In genomic region chr13:99228737-99229691, GRCh38 we compare ENCODE assay signal across 8 cellular contexts. TPM values are rescaled to one million over a fixed set of nuclear protein-coding genes. Genes with fewer than 3 reads are reported as not detected.
DNase-seq lines count a peak whose midpoint lies in the region; ATAC-seq lines count a peak whose summit lies in the region.

No MANE protein-coding gene starts in this region.

- H3K4me1 Mint-ChIP-seq in stimulated activated naive CD8-positive, alpha-beta T cell treated with anti-CD3 and anti-CD28 coated beads, Interleukin-15, amount 100 ng/mL, for 72 hours, result peaks cover 90% of the 10 kb centered on the region

- H3K27me3 Mint-ChIP-seq in stimulated activated naive CD8-positive, alpha-beta T cell treated with anti-CD3 and anti-CD28 coated beads, Interleukin-15, amount 100 ng/mL, for 72 hours, result no peaks in the 10 kb centered on the region

- ATAC-seq in GM18520 (IDR thresholded peaks at IDR 0.05; ENCODE audit: unreplicated experiment) (peak; percentile 94), HG02970 (IDR thresholded peaks at IDR 0.05; ENCODE audit: low FRiP score, unreplicated experiment) (peak; percentile 87), sciatic nerve (no peak)
- ATAC-seq in stimulated activated naive CD8-positive, alpha-beta T cell treated with anti-CD3 and anti-CD28 coated beads, Interleukin-15, amount 100 ng/mL, for 72 hours, result peak; percentile 91

- H3K9me3 Mint-ChIP-seq in stimulated activated naive CD8-positive, alpha-beta T cell treated with anti-CD3 and anti-CD28 coated beads, Interleukin-15, amount 100 ng/mL, for 72 hours, result no peaks in the 10 kb centered on the region

- H3K4me3 Mint-ChIP-seq in stimulated activated naive CD8-positive, alpha-beta T cell treated with anti-CD3 and anti-CD28 coated beads, Interleukin-15, amount 100 ng/mL, for 72 hours, result peak overlapping the region; percentile 81 to 83

- intact Hi-C loops in sciatic nerve (cut with DNase I), result no loop called here

- peak; percentile 84 for DNase-seq in A172 (ENCODE audit: low spot score)
- DNase-seq in OCI-M1 (lab: John Stamatoyannopoulos, UW), result peak; percentile 9
- peak; percentile 35 for DNase-seq in fibroblast of gingiva (ENCODE audit: low read depth)
- no peak for DNase-seq in stimulated activated naive CD8-positive, alpha-beta T cell treated with anti-CD3 and anti-CD28 coated beads, Interleukin-15, amount 100 ng/mL, for 72 hours
- DNase-seq in sciatic nerve (ENCODE audit: low spot score), result no peak
- DNase-seq in T1000 (lab: John Stamatoyannopoulos, UW), result no peak

- H3K27ac Mint-ChIP-seq in stimulated activated naive CD8-positive, alpha-beta T cell treated with anti-CD3 and anti-CD28 coated beads, Interleukin-15, amount 100 ng/mL, for 72 hours, result peak overlapping the region; percentile 77 to 87

RNA-seq across cellular contexts. Expression of gene UBAC2, which starts 28.4 kb away (rescaled TPM):
- total RNA-seq in A172 (2014; rRNA removed; shearing (Covaris generic)), result 41.6 and 42.2 TPM in 2 replicates
- total RNA-seq in sciatic nerve, result 34.0 TPM

RNA-seq across cellular contexts. Expression of gene GPR18, which starts 29.2 kb away (rescaled TPM):
- not detected in 2 replicates for total RNA-seq in A172 (2014; rRNA removed; shearing (Covaris generic))
- not detected for total RNA-seq in sciatic nerve

Comparison
In these comparisons a context has a peak if more than half of its experiments do, and no peak if none do; other contexts are left out.
1. DNase-seq: peak in A172 (single experiment), OCI-M1 (single experiment) and fibroblast of gingiva (single experiment); none in stimulated activated naive CD8-positive, alpha-beta T cell treated with anti-CD3 and anti-CD28 coated beads, Interleukin-15, amount 100 ng/mL, for 72 hours (0 of 2), sciatic nerve (single experiment) and T1000 (single experiment).